In the genomic region with DNA sequence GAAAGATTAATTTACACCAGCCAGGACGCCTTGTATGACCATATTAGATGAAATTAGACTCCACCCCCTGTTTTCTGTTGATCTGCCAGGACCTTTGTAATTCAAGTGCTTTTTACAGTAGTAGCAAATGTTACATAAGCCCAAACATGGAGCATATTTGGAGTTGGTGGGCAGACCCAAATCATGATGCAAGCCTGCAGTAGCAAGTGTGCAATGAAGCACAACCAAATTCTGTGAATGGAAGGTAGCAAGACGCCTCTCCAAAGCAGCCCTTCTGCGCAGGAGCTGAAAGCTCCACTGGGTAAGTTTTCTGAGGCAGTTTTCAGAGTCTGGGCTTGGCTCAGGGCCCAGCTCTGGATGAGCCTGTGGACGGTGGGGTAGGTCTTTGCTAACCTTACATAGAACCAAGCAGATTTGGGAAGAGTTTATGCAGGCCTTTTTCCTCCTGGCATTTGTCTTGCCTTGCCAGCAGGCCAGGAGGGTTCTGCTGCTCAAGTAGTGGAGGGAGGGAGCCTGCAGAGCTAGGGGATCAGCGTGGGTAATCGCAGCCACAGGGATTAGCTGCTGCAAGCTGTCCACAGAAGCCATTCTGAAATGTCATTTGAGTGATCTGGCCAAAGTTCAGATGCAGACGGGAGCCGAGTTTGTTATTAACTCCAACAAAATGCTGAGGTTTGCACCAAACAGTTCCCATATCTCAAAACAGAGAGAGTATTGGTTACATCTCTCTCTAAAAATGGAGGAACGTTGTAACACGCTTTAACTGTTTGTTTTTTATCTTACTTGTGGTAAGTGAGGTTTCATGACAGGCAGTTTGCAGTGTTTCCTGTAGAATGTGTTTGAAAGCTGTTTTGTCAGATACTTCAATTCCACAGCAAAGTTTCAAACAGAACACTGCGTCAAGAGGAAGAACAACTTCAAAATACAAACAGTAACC, we compare ENCODE assay signal across 1 cellular context.
TF ChIP-seq lines count a peak whose summit lies in the region.

No MANE protein-coding gene starts in this region.

TF ChIP-seq in K562, 482 proteins besides CTCF, POLR2A, EP300 and RAD21:
- TF ChIP-seq CBFA2T3 (IDR thresholded peaks at IDR 0.05), result peak; percentile 13; the same call in 1 of the 2 replicates
- peak; percentile 54 for TF ChIP-seq ZFX (CRISPR knock-in tag; IDR thresholded peaks at IDR 0.05)
- TF ChIP-seq, protein P1, sequence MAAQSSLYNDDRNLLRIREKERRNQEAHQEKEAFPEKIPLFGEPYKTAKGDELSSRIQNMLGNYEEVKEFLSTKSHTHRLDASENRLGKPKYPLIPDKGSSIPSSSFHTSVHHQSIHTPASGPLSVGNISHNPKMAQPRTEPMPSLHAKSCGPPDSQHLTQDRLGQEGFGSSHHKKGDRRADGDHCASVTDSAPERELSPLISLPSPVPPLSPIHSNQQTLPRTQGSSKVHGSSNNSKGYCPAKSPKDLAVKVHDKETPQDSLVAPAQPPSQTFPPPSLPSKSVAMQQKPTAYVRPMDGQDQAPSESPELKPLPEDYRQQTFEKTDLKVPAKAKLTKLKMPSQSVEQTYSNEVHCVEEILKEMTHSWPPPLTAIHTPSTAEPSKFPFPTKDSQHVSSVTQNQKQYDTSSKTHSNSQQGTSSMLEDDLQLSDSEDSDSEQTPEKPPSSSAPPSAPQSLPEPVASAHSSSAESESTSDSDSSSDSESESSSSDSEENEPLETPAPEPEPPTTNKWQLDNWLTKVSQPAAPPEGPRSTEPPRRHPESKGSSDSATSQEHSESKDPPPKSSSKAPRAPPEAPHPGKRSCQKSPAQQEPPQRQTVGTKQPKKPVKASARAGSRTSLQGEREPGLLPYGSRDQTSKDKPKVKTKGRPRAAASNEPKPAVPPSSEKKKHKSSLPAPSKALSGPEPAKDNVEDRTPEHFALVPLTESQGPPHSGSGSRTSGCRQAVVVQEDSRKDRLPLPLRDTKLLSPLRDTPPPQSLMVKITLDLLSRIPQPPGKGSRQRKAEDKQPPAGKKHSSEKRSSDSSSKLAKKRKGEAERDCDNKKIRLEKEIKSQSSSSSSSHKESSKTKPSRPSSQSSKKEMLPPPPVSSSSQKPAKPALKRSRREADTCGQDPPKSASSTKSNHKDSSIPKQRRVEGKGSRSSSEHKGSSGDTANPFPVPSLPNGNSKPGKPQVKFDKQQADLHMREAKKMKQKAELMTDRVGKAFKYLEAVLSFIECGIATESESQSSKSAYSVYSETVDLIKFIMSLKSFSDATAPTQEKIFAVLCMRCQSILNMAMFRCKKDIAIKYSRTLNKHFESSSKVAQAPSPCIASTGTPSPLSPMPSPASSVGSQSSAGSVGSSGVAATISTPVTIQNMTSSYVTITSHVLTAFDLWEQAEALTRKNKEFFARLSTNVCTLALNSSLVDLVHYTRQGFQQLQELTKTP (IDR thresholded peaks at IDR 0.05; ENCODE audit: low read depth in 1 of 2, partially characterized antibody in 2 of 2), result peak in 1 of 2 experiments; percentile 91
- TF ChIP-seq TEAD4 (IDR thresholded peaks at IDR 0.05; ENCODE audit: low read length), result 0 out of 2 replicates have a peak, but pooled peaks have one; percentile 8
- no peak for TF ChIP-seq TEAD4 (CRISPR knock-in tag; IDR thresholded peaks at IDR 0.05; ENCODE audit: borderline replicate concordance)
- TF ChIP-seq RBM14 (IDR thresholded peaks at IDR 0.05; ENCODE audit: borderline replicate concordance, insufficient read depth, low read depth, low read length), result no peak
- TF ChIP-seq ZNF316 (IDR thresholded peaks at IDR 0.05), result peak; percentile 38; the same call in 1 of the 2 replicates
- TF ChIP-seq, protein P2, sequence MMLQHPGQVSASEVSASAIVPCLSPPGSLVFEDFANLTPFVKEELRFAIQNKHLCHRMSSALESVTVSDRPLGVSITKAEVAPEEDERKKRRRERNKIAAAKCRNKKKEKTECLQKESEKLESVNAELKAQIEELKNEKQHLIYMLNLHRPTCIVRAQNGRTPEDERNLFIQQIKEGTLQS (IDR thresholded peaks at IDR 0.05), result 0 out of 2 replicates have a peak, but pooled peaks have one; percentile 29
- TF ChIP-seq, protein P2 (CRISPR knock-in tag; conservative IDR thresholded peaks at IDR 0.05), result no peak
- no peak for TF ChIP-seq XRCC3 (IDR thresholded peaks at IDR 0.05)
- peak; percentile 91 for TF ChIP-seq ZNF766 (CRISPR knock-in tag; conservative IDR thresholded peaks at IDR 0.05)
- peak; percentile 70 for TF ChIP-seq CEBPG (CRISPR knock-in tag; IDR thresholded peaks at IDR 0.05)
- TF ChIP-seq CEBPG (tag; conservative IDR thresholded peaks at IDR 0.05 in 1 of 2, IDR thresholded peaks at IDR 0.05 in 1 of 2), result peak in 1 of 2 experiments; percentile 28; a peak in 1 of 4 replicates
- peak; percentile 79 for TF ChIP-seq NFIC (IDR thresholded peaks at IDR 0.05)
- peak; percentile 73 to 78 for TF ChIP-seq NRF1 (conservative IDR thresholded peaks at IDR 0.05 in 1 of 2, IDR thresholded peaks at IDR 0.05 in 1 of 2)
- TF ChIP-seq RBM17 (IDR thresholded peaks at IDR 0.05; ENCODE audit: borderline replicate concordance, low read depth, low read length), result no peak
- TF ChIP-seq ARID1B (IDR thresholded peaks at IDR 0.05), result 0 out of 2 replicates have a peak, but pooled peaks have one; percentile 13
- TF ChIP-seq, protein P3, sequence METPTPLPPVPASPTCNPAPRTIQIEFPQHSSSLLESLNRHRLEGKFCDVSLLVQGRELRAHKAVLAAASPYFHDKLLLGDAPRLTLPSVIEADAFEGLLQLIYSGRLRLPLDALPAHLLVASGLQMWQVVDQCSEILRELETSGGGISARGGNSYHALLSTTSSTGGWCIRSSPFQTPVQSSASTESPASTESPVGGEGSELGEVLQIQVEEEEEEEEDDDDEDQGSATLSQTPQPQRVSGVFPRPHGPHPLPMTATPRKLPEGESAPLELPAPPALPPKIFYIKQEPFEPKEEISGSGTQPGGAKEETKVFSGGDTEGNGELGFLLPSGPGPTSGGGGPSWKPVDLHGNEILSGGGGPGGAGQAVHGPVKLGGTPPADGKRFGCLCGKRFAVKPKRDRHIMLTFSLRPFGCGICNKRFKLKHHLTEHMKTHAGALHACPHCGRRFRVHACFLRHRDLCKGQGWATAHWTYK (CRISPR knock-in tag; IDR thresholded peaks at IDR 0.05), result peak; percentile 14; the same call in 1 of the 2 replicates
- TF ChIP-seq, protein P4, sequence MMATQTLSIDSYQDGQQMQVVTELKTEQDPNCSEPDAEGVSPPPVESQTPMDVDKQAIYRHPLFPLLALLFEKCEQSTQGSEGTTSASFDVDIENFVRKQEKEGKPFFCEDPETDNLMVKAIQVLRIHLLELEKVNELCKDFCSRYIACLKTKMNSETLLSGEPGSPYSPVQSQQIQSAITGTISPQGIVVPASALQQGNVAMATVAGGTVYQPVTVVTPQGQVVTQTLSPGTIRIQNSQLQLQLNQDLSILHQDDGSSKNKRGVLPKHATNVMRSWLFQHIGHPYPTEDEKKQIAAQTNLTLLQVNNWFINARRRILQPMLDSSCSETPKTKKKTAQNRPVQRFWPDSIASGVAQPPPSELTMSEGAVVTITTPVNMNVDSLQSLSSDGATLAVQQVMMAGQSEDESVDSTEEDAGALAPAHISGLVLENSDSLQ (IDR thresholded peaks at IDR 0.05), result peak; percentile 49; the same call in 1 of the 2 replicates
- peak in 1 of 3 experiments; percentile 6 for TF ChIP-seq YY1 (IDR thresholded peaks at IDR 0.05; ENCODE audit: borderline replicate concordance in 1 of 3, control insufficient read depth in 1 of 3, extremely low read depth in 1 of 3, insufficient read depth in 3 of 3, insufficient read length in 1 of 3, insufficient replicate concordance in 2 of 3, low read depth in 1 of 3, low read length in 2 of 3)
- 0 out of 4 replicates have a peak, but pooled peaks of 1 of the 2 experiments have one; percentile 20 for TF ChIP-seq FOXK2 (conservative IDR thresholded peaks at IDR 0.05 in 1 of 2, IDR thresholded peaks at IDR 0.05 in 1 of 2; ENCODE audit: low read depth in 2 of 2)
- TF ChIP-seq ZKSCAN1 (IDR thresholded peaks at IDR 0.05; ENCODE audit: low read depth, low read length), result no peak
- TF ChIP-seq ZNF124 (CRISPR knock-in tag; IDR thresholded peaks at IDR 0.05), result no peak
- TF ChIP-seq MEIS2 (IDR thresholded peaks at IDR 0.05; ENCODE audit: partially characterized antibody), result peak; percentile 6
